Comparison of ENCODE assay signal across 8 cellular contexts in the genomic region with DNA sequence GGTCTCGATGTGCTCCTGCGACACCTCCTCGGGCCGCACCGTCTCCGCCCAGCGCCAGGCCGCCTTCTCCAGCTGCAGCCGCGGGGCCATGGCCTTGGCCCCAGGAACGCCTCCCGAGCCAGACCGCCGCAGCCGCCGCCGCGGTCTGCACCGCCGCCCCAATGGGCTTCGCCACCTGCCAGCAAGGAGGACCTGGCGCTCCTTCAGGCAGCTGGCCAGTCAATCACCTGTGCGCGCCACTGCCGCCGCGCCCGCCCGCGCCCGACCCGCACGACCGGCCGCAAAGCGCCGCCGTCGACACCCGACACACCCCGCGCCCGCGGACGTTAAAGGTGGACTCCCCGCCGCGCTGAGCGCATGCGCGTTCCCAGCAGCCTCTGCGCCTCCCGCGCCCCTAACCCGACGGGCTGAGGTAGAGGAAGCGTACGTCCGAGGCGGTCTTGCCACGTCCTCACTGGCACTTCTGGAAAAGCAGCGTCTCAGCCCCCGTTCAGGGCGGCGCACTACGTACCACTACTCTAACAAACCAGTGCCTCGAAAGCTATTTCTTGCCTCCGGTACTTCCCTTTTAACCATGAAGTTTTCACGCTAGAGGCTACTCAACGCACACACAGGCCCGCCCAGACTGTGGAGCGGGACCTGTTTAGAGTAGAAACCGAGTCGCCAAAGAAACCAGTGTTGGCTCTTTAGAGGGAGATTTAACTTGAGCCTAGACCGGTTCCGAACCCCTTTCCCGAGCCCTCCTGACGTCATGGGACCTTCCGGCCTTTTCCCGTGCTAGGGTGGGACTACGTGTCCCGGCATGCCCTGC. TPM values are rescaled to one million over a fixed set of nuclear protein-coding genes. Genes with fewer than 3 reads are reported as not detected.
DNase-seq lines count a peak whose midpoint lies in the region; ATAC-seq, FAIRE-seq and TF ChIP-seq lines count a peak whose summit lies in the region.

A gene with protein sequence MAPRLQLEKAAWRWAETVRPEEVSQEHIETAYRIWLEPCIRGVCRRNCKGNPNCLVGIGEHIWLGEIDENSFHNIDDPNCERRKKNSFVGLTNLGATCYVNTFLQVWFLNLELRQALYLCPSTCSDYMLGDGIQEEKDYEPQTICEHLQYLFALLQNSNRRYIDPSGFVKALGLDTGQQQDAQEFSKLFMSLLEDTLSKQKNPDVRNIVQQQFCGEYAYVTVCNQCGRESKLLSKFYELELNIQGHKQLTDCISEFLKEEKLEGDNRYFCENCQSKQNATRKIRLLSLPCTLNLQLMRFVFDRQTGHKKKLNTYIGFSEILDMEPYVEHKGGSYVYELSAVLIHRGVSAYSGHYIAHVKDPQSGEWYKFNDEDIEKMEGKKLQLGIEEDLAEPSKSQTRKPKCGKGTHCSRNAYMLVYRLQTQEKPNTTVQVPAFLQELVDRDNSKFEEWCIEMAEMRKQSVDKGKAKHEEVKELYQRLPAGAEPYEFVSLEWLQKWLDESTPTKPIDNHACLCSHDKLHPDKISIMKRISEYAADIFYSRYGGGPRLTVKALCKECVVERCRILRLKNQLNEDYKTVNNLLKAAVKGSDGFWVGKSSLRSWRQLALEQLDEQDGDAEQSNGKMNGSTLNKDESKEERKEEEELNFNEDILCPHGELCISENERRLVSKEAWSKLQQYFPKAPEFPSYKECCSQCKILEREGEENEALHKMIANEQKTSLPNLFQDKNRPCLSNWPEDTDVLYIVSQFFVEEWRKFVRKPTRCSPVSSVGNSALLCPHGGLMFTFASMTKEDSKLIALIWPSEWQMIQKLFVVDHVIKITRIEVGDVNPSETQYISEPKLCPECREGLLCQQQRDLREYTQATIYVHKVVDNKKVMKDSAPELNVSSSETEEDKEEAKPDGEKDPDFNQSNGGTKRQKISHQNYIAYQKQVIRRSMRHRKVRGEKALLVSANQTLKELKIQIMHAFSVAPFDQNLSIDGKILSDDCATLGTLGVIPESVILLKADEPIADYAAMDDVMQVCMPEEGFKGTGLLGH (minus strand): TSS at position 282 of the 811 bp plus-strand sequence. CDS start 192 bp downstream, at position 90.

- no peaks in the 10 kb centered on the region for H3K27me3 Mint-ChIP-seq in activated T-helper 17 cell treated with anti-CD3 and anti-CD28 coated beads, Interleukin-2, amount 50 U/mL, for 72 hours
- H3K27me3 Mint-ChIP-seq in naive thymus-derived CD4-positive, alpha-beta T cell, result peaks cover 0 to 9% (median 0%) of the 10 kb centered on the region in 5 donors
- H3K27me3 Mint-ChIP-seq in stimulated activated memory B cell treated with anti-CD40 and anti-IgM and Interleukin-4, amounts not matched to agents 10 μg/mL and 1 μg/mL and 100 μg/mL, for 72 hours, result no peaks in the 10 kb centered on the region

- TF ChIP-seq POLR2A in H54 (IDR thresholded peaks at IDR 0.05; ENCODE audit: low read depth, low read length), result peak; percentile 89

- no peaks in the 10 kb centered on the region for H3K9me3 Mint-ChIP-seq in activated T-helper 17 cell treated with anti-CD3 and anti-CD28 coated beads, Interleukin-2, amount 50 U/mL, for 72 hours
- no peaks in the 10 kb centered on the region for H3K9me3 Mint-ChIP-seq in naive thymus-derived CD4-positive, alpha-beta T cell
- H3K9me3 Mint-ChIP-seq in stimulated activated memory B cell treated with anti-CD40 and anti-IgM and Interleukin-4, amounts not matched to agents 10 μg/mL and 1 μg/mL and 100 μg/mL, for 72 hours, result no peaks in the 10 kb centered on the region

- H3K27me3 ChIP-seq in fibroblast of lung (ENCODE audit: control insufficient read depth, insufficient read depth, low read length), result no peaks in the 10 kb centered on the region
- H3K27me3 ChIP-seq in naive thymus-derived CD4-positive, alpha-beta T cell (ENCODE audit: control insufficient read depth in 2 of 2, insufficient read depth in 2 of 2, low read length in 2 of 2), result no peaks in the 10 kb centered on the region

- H3K4me1 Mint-ChIP-seq in activated T-helper 17 cell treated with anti-CD3 and anti-CD28 coated beads, Interleukin-2, amount 50 U/mL, for 72 hours, result peaks cover 15% of the 10 kb centered on the region
- H3K4me1 Mint-ChIP-seq in naive thymus-derived CD4-positive, alpha-beta T cell, result peaks cover 19 to 40% (median 34%) of the 10 kb centered on the region in 7 donors
- peaks cover 23% of the 10 kb centered on the region for H3K4me1 Mint-ChIP-seq in stimulated activated memory B cell treated with anti-CD40 and anti-IgM and Interleukin-4, amounts not matched to agents 10 μg/mL and 1 μg/mL and 100 μg/mL, for 72 hours

- H3K4me2 ChIP-seq in fibroblast of lung (ENCODE audit: extremely low read depth, insufficient read depth, low read length), result peak within 1 kb of the TSS; percentile 100

- DNase-seq in Daoy (ENCODE audit: low read depth), result peak; percentile 99
- DNase-seq in H54 (ENCODE audit: insufficient read length, low spot score), result peak; percentile 56
- peak; percentile 97 for DNase-seq in LoVo (ENCODE audit: low spot score)
- peak; percentile 95 for DNase-seq in RWPE1 (ENCODE audit: low spot score)
- peak; percentile 91 to 98 for DNase-seq in fibroblast of lung (ENCODE audit: low read depth in 2 of 2)
- DNase-seq in naive thymus-derived CD4-positive, alpha-beta T cell, result peak; percentile 95 to 98 (median 97)

- no peaks in the 10 kb centered on the region for H3K9me3 ChIP-seq in fibroblast of lung (ENCODE audit: control insufficient read depth, insufficient read depth, low read depth, low read length)
- H3K9me3 ChIP-seq in naive thymus-derived CD4-positive, alpha-beta T cell (ENCODE audit: control insufficient read depth in 2 of 3, low read length in 3 of 3), result no peaks in the 10 kb centered on the region

- peak; percentile 73 for ATAC-seq in activated T-helper 17 cell treated with anti-CD3 and anti-CD28 coated beads, Interleukin-2, amount 50 U/mL, for 72 hours (replicated peaks)
- ATAC-seq in naive thymus-derived CD4-positive, alpha-beta T cell, result peak; percentile 92
- ATAC-seq in stimulated activated memory B cell treated with anti-CD40 and anti-IgM and Interleukin-4, amounts not matched to agents 10 μg/mL and 1 μg/mL and 100 μg/mL, for 72 hours, result peak; percentile 95

- peak within 1 kb of the TSS; percentile 98 for H3K27ac Mint-ChIP-seq in activated T-helper 17 cell treated with anti-CD3 and anti-CD28 coated beads, Interleukin-2, amount 50 U/mL, for 72 hours
- peak within 1 kb of the TSS; percentile 99 to 100 (median 100) for H3K27ac Mint-ChIP-seq in naive thymus-derived CD4-positive, alpha-beta T cell
- H3K27ac Mint-ChIP-seq in stimulated activated memory B cell treated with anti-CD40 and anti-IgM and Interleukin-4, amounts not matched to agents 10 μg/mL and 1 μg/mL and 100 μg/mL, for 72 hours, result peak within 1 kb of the TSS; percentile 100

- FAIRE-seq in H54 (lab: Jason Lieb, UNC), result no peak

- H2AFZ ChIP-seq in fibroblast of lung (ENCODE audit: low read length), result peak within 1 kb of the TSS; percentile 93

- TF ChIP-seq CTCF in RWPE1 (conservative IDR thresholded peaks at IDR 0.05; ENCODE audit: low read depth), result no peak
- no peak for TF ChIP-seq CTCF in fibroblast of lung (conservative IDR thresholded peaks at IDR 0.05 in 1 of 2, IDR thresholded peaks at IDR 0.05 in 1 of 2; ENCODE audit: low read depth in 1 of 2, low read length in 2 of 2)

- no peaks in the 10 kb centered on the region for H4K20me1 ChIP-seq in fibroblast of lung (ENCODE audit: control insufficient read depth, extremely low read depth, insufficient read depth, low read length)

- no peaks in the 10 kb centered on the region for H3K36me3 ChIP-seq in fibroblast of lung (ENCODE audit: control insufficient read depth, insufficient read depth, low read length)
- peaks cover 0 to 10% (median 0%) of the 10 kb centered on the region in 3 experiments for H3K36me3 ChIP-seq in naive thymus-derived CD4-positive, alpha-beta T cell (ENCODE audit: control insufficient read depth in 2 of 3, insufficient read depth in 3 of 3, low read length in 3 of 3)

- H3K27ac ChIP-seq in RWPE1 (peak within 1 kb of the TSS; percentile 98), fibroblast of lung (ENCODE audit: insufficient read depth, low read length) (peak within 1 kb of the TSS; percentile 100)
- peak within 1 kb of the TSS; percentile 99 for H3K27ac ChIP-seq in naive thymus-derived CD4-positive, alpha-beta T cell (ENCODE audit: low read depth, low read length)

- H3K79me2 ChIP-seq in fibroblast of lung (ENCODE audit: control insufficient read depth, insufficient read depth, low read length), result peaks cover 43% of the 10 kb centered on the region

- H3K4me3 Mint-ChIP-seq in activated T-helper 17 cell treated with anti-CD3 and anti-CD28 coated beads, Interleukin-2, amount 50 U/mL, for 72 hours, result peak within 1 kb of the TSS; percentile 94
- H3K4me3 Mint-ChIP-seq in naive thymus-derived CD4-positive, alpha-beta T cell, result peak within 1 kb of the TSS; percentile 92 to 99 (median 98)
- peak within 1 kb of the TSS; percentile 81 for H3K4me3 Mint-ChIP-seq in stimulated activated memory B cell treated with anti-CD40 and anti-IgM and Interleukin-4, amounts not matched to agents 10 μg/mL and 1 μg/mL and 100 μg/mL, for 72 hours

- intact Hi-C loops in naive thymus-derived CD4-positive, alpha-beta T cell (cut with micrococcal nuclease), result loop anchor here (1.0 to 10.0 kb wide), 15 partner anchors 36 to 1900 kb away; partner anchors contain the start of genes CDC42 (in 2 of the 2), ZBTB40 (in 2 of the 2), EIF4G3 (in 1 of the 2) and HNRNPR (in 1 of the 2)

- CTCF ChIA-PET in RWPE1 (lab: Yijun Ruan, JAX), result interaction anchor here (0.6 to 1.0 kb wide), 3 partner anchors 11 to 82 kb away, joined by 3 read pairs; no protein-coding TSS in a partner anchor
- CTCF ChIA-PET in naive thymus-derived CD4-positive, alpha-beta T cell (lab: Charles Lee), result no interaction called here

- peak within 1 kb of the TSS; percentile 99 for H3K9ac ChIP-seq in fibroblast of lung (ENCODE audit: insufficient read depth, low read length)

- peaks cover 4% of the 10 kb centered on the region for H3K4me1 ChIP-seq in fibroblast of lung (ENCODE audit: control insufficient read depth, extremely low read depth, insufficient read depth, low read length)
- H3K4me1 ChIP-seq in naive thymus-derived CD4-positive, alpha-beta T cell (ENCODE audit: control insufficient read depth in 2 of 2, insufficient read depth in 2 of 2, low read length in 2 of 2), result peaks cover 19 to 23% of the 10 kb centered on the region in 2 donors

- peaks cover 43% of the 10 kb centered on the region for H3K36me3 Mint-ChIP-seq in activated T-helper 17 cell treated with anti-CD3 and anti-CD28 coated beads, Interleukin-2, amount 50 U/mL, for 72 hours (ENCODE audit: low read depth)
- peaks cover 0 to 4% (median 0%) of the 10 kb centered on the region in 5 donors for H3K36me3 Mint-ChIP-seq in naive thymus-derived CD4-positive, alpha-beta T cell
- no peaks in the 10 kb centered on the region for H3K36me3 Mint-ChIP-seq in stimulated activated memory B cell treated with anti-CD40 and anti-IgM and Interleukin-4, amounts not matched to agents 10 μg/mL and 1 μg/mL and 100 μg/mL, for 72 hours

- peak within 1 kb of the TSS; percentile 76 to 98 (median 96) for H3K4me3 ChIP-seq in fibroblast of lung (replicated peaks in 1 of 4; ENCODE audit: control extremely low read depth in 1 of 4, insufficient read depth in 1 of 4, low read depth in 3 of 4, low read length in 4 of 4)
- peak within 1 kb of the TSS; percentile 93 for H3K4me3 ChIP-seq in naive thymus-derived CD4-positive, alpha-beta T cell (ENCODE audit: low read length)

- POLR2A ChIA-PET in RWPE1 (lab: Yijun Ruan, JAX; ENCODE audit: low non-redundant PET), result interaction anchor here (0.5 to 1.1 kb wide), 3 partner anchors 10 to 268 kb away, joined by 4 to 7 read pairs (median 4); no protein-coding TSS in a partner anchor
- POLR2A ChIA-PET in naive thymus-derived CD4-positive, alpha-beta T cell (lab: Charles Lee), result interaction anchor here (0.6 to 3.5 kb wide), 16 partner anchors 12 to 1149 kb away, joined by 3 to 24 read pairs (median 4); partner anchors contain the start of gene CDC42

RNA-seq across cellular contexts. Expression of the gene that starts here (rescaled TPM):
- total RNA-seq in Daoy (2014; rRNA removed; shearing (Covaris generic)), result 28.6 and 29.2 TPM in 2 replicates
- total RNA-seq in activated T-helper 17 cell treated with anti-CD3 and anti-CD28 coated beads, Interleukin-2, amount 50 U/mL, for 72 hours, result 100 to 1,000 TPM; 107 to 209 TPM
- 34.9 and 45.6 TPM in 2 replicates for total RNA-seq in fibroblast of lung
- polyA plus RNA-seq in fibroblast of lung, result 28.6 and 34.1 TPM in 2 replicates
- polyA plus RNA-seq in fibroblast of lung (2012), result 28.9 and 32.2 TPM in 2 replicates
- polyA minus RNA-seq in fibroblast of lung (ENCODE audit: low replicate concordance), result 4.9 and 6.7 TPM in 2 replicates
- total RNA-seq in naive thymus-derived CD4-positive, alpha-beta T cell, result 100 to 1,000 TPM in 2 of 5 experiments, 10 to 100 TPM in 3; 74.7 to 107 (median 83.9) TPM
- polyA plus RNA-seq in naive thymus-derived CD4-positive, alpha-beta T cell, result 10 to 100 TPM; 34.8 to 39.1 TPM

Comparison
In these comparisons a context has a peak if more than half of its experiments do, and no peak if none do; other contexts are left out.
1. Peak in every context shown above with its lines: DNase-seq, ATAC-seq, H3K4me3 ChIP-seq and H3K27ac ChIP-seq.